33 cellular contexts compared by ENCODE assay signal in the genomic region with DNA sequence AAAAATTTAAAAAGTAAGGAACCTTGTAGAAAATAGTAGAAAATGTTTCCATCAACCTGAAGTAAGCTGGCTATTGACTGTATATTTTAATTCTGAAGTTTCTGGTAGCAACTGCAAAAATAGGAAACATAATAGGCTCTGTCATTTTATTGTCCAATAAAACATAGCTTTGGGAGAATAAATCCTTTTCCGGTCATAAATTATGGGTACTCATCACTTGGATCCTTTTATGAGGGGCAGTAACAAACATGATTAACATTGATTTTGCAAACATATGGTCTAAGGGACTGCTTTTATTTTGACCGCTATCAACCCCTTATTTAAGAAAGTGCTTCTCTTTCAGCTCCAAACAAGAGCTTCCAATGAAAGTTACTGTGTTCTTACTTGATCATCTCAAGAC.
"Had no signal": no experiment of that assay in that cellular context is flagged by ENCODE, and none has a peak within 500 bp of the region (broad histone marks: within the 10 kb centered on the region; RNA-seq: fewer than 3 reads in every experiment).

No MANE protein-coding gene starts in this region.

- H3K36me3 ChIP-seq: neutrophil, ovary, right lobe of liver, sigmoid colon, spleen, suprapubic skin, tibial artery, transverse colon, vagina had no signal

- H3K4me3 ChIP-seq: ovary, psoas muscle, right lobe of liver, sigmoid colon, skin epidermis, smooth muscle cell, spleen, suprapubic skin, testis, tibial artery, transverse colon, vagina had no signal

- H3K36me3 Mint-ChIP-seq: naive thymus-derived CD8-positive, alpha-beta T cell; natural killer cell treated with Interleukin-12 subunit alpha and Interleukin-12 subunit beta and Interleukin-15 and Interleukin-18, amount 100 ng/mL, for 72 hours; stimulated activated memory B cell treated with anti-CD40 and anti-IgM and Interleukin-4, amounts not matched to agents 10 μg/mL and 1 μg/mL and 100 μg/mL, for 72 hours; type B pancreatic cell had no signal

- H3K9me3 Mint-ChIP-seq: type B pancreatic cell had no signal

- H3K9me3 ChIP-seq: neutrophil, ovary, psoas muscle, right lobe of liver, sigmoid colon, suprapubic skin, testis, tibial artery, vagina had no signal

- ATAC-seq: naive thymus-derived CD8-positive, alpha-beta T cell; natural killer cell treated with Interleukin-12 subunit alpha and Interleukin-12 subunit beta and Interleukin-15 and Interleukin-18, amount 100 ng/mL, for 72 hours; psoas muscle; right cardiac atrium; right lobe of liver; stimulated activated memory B cell treated with anti-CD40 and anti-IgM and Interleukin-4, amounts not matched to agents 10 μg/mL and 1 μg/mL and 100 μg/mL, for 72 hours; stimulated activated naive CD8-positive, alpha-beta T cell treated with anti-CD3 and anti-CD28 coated beads, Interleukin-15, amount 100 ng/mL, for 72 hours; stimulated activated naive CD8-positive, alpha-beta T cell treated with anti-CD3 and anti-CD28 coated beads, Interleukin-15, Interleukin-2, amounts not matched to agents 100 U/mL and 50 U/mL, for 24 hours had no signal

- H3K27me3 ChIP-seq: neutrophil, ovary, right lobe of liver, sigmoid colon, spleen, suprapubic skin, testis, tibial artery, transverse colon, vagina had no signal

- H3K4me1 Mint-ChIP-seq: naive thymus-derived CD8-positive, alpha-beta T cell; nephron progenitor cell; stimulated activated memory B cell treated with anti-CD40 and anti-IgM and Interleukin-4, amounts not matched to agents 10 μg/mL and 1 μg/mL and 100 μg/mL, for 72 hours; stimulated activated naive CD8-positive, alpha-beta T cell treated with anti-CD3 and anti-CD28 coated beads, Interleukin-15, amount 100 ng/mL, for 72 hours had no signal

- H3K4me2 ChIP-seq: smooth muscle cell had no signal

- H3K4me3 Mint-ChIP-seq: naive thymus-derived CD8-positive, alpha-beta T cell; natural killer cell treated with Interleukin-12 subunit alpha and Interleukin-12 subunit beta and Interleukin-15 and Interleukin-18, amount 100 ng/mL, for 72 hours; nephron progenitor cell; neural crest cell; stimulated activated memory B cell treated with anti-CD40 and anti-IgM and Interleukin-4, amounts not matched to agents 10 μg/mL and 1 μg/mL and 100 μg/mL, for 72 hours; stimulated activated naive CD8-positive, alpha-beta T cell treated with anti-CD3 and anti-CD28 coated beads, Interleukin-15, amount 100 ng/mL, for 72 hours; type B pancreatic cell had no signal

- H3K27ac Mint-ChIP-seq: naive thymus-derived CD8-positive, alpha-beta T cell; natural killer cell treated with Interleukin-12 subunit alpha and Interleukin-12 subunit beta and Interleukin-15 and Interleukin-18, amount 100 ng/mL, for 72 hours; nephron progenitor cell; progenitor cell of endocrine pancreas; stimulated activated memory B cell treated with anti-CD40 and anti-IgM and Interleukin-4, amounts not matched to agents 10 μg/mL and 1 μg/mL and 100 μg/mL, for 72 hours; stimulated activated naive CD8-positive, alpha-beta T cell treated with anti-CD3 and anti-CD28 coated beads, Interleukin-15, amount 100 ng/mL, for 72 hours; type B pancreatic cell had no signal

- H3K27me3 Mint-ChIP-seq: naive thymus-derived CD8-positive, alpha-beta T cell; natural killer cell treated with Interleukin-12 subunit alpha and Interleukin-12 subunit beta and Interleukin-15 and Interleukin-18, amount 100 ng/mL, for 72 hours; progenitor cell of endocrine pancreas; stimulated activated memory B cell treated with anti-CD40 and anti-IgM and Interleukin-4, amounts not matched to agents 10 μg/mL and 1 μg/mL and 100 μg/mL, for 72 hours; stimulated activated naive CD8-positive, alpha-beta T cell treated with anti-CD3 and anti-CD28 coated beads, Interleukin-15, amount 100 ng/mL, for 72 hours; type B pancreatic cell had no signal

- H3K79me2 ChIP-seq: parathyroid adenoma had no signal

- DNase-seq: naive thymus-derived CD8-positive, alpha-beta T cell; nephron progenitor cell; nucleus accumbens; ovary; posterior cingulate gyrus; psoas muscle; right cardiac atrium; right lobe of liver; sigmoid colon; spleen; stimulated activated CD4-positive, alpha-beta T cell treated with anti-CD3 and anti-CD28 coated beads, Interleukin-12 subunit alpha, Interleukin-12 subunit beta, amount 100 ng/mL, for 4 hours; stimulated activated CD4-positive, alpha-beta T cell treated with anti-CD3 and anti-CD28 coated beads, Interleukin-1b, Interleukin-23, amount 100 ng/mL, for 48 hours; stimulated activated CD4-positive, alpha-beta T cell treated with anti-CD3 and anti-CD28 coated beads, Interleukin-4, amount 100 ng/mL, for 1 hour; stimulated activated CD4-positive, alpha-beta T cell treated with anti-CD3 and anti-CD28 coated beads, Interleukin-4, amount 100 ng/mL, for 4 hours; stimulated activated CD8-positive, alpha-beta memory T cell treated with anti-CD3 and anti-CD28 coated beads, Interleukin-4, amount 100 ng/mL, for 48 hours; stimulated activated naive CD4-positive, alpha-beta T cell; stimulated activated naive CD8-positive, alpha-beta T cell treated with anti-CD3 and anti-CD28 coated beads, Interleukin-15, amount 100 ng/mL, for 72 hours; stimulated activated naive CD8-positive, alpha-beta T cell treated with anti-CD3 and anti-CD28 coated beads, Interleukin-15, Interleukin-2, amounts not matched to agents 100 U/mL and 50 U/mL, for 24 hours; substantia nigra; testis; tibial artery; transverse colon had no signal

- H2AFZ ChIP-seq: parathyroid adenoma had no signal

- H3K9ac ChIP-seq: parathyroid adenoma had no signal

- H3K4me1 ChIP-seq: parathyroid adenoma, psoas muscle, right lobe of liver, sigmoid colon, spleen, suprapubic skin, testis, tibial artery, transverse colon, vagina had no signal

- H3K27ac ChIP-seq: neutrophil, ovary, parathyroid adenoma, psoas muscle, right lobe of liver, sigmoid colon, skin epidermis, spleen, suprapubic skin, testis, tibial artery, transverse colon, vagina had no signal
